10 cellular contexts compared by ENCODE assay signal in the genomic region with DNA sequence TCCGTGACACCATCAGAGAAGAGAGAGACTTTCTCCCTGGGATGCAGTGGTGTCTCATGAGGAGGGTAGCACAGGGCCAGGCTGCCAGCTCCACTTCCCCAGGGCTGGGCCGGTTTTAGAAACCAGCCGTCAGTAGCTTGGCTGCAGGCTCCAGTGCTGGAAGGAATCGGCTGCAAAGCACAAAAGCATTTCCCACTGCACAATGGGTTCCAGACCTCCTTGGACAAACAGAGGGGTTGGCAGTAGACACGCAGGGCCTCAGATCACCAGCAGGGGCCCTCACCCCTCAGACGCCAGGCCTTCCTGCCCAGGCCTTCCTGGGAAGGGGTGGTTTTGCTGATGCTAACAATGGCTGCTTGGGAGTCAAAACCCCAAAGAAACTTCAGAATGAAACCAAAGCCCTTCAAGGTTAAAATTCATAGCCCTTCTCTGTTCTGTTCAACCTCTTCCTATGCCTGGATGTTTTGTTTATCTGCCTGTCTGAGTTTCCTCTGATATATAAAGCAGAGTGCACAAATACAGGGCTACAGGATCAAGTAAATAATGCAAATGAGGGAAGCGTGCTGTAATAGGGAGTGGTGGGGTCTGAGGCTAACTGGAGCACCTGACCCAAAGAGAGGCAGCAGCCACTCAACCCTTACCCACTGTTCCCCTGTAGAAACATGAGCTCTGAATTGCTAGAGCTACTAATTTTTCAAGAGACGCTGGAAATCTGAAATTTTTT. TPM values are rescaled to one million over a fixed set of nuclear protein-coding genes. Genes with fewer than 3 reads are reported as not detected.
DNase-seq lines count a peak whose midpoint lies in the region; ATAC-seq and TF ChIP-seq lines count a peak whose summit lies in the region.
"Had no signal": no experiment of that assay in that cellular context is flagged by ENCODE, and none has a peak within 500 bp of the region (broad histone marks: within the 10 kb centered on the region; RNA-seq: fewer than 3 reads in every experiment).

No MANE protein-coding gene starts in this region.

- WGBS in mammary epithelial cell (ENCODE audit: low coverage, missing lambda C conversion rate), result 92% methylated on average over 7 of the region's 8 CpGs
- WGBS in right lobe of liver (ENCODE audit: insufficient coverage, low coverage, low lambda C conversion rate, missing lambda C conversion rate), result 94% methylated on average over 2 of the region's 8 CpGs

- peak; percentile 14 for DNase-seq in NCI-H748 (lab: John Stamatoyannopoulos, UW; ENCODE audit: unreplicated experiment)
- no peak for DNase-seq in NCI-H748 treated with DMSO at 0.1 percent for 48 hours (lab: John Stamatoyannopoulos, UW)
- DNase-seq in Kasumi-1 (lab: John Stamatoyannopoulos, UW), result peak; percentile 2 to 8
- no peak for DNase-seq in mammary epithelial cell
- DNase-seq in right lobe of liver, result peak in 1 of 3 donors; percentile 24
- DNase-seq in effector CD4-positive, alpha-beta T cell, result no peak
- no peak for DNase-seq in NCI-H187 treated with DMSO at 0.1 percent for 48 hours (lab: John Stamatoyannopoulos, UW)

- BruUV-seq in mammary epithelial cell (replicated peaks; lab: Mats Ljungman, UMichigan), result no TSS peak

- H3K27ac ChIP-seq in mammary epithelial cell (ENCODE audit: insufficient read depth, low read depth, low read length) (no peak overlapping the region), right lobe of liver (no peak overlapping the region)

- dilution Hi-C loops in mammary epithelial cell (cut with HindIII; ENCODE audit: low sequenced_read_pairs), result no loop called here

- no peaks in the 10 kb centered on the region for H4K20me1 ChIP-seq in mammary epithelial cell (ENCODE audit: insufficient read depth, low read length)

- H3K4me3 ChIP-seq in mammary epithelial cell (replicated peaks in 1 of 3; ENCODE audit: insufficient read depth in 1 of 3, low read depth in 2 of 3, low read length in 3 of 3), result no peak overlapping the region
- H3K4me3 ChIP-seq in right lobe of liver, result no peak overlapping the region

- intact Hi-C loops in mammary epithelial cell (cut with micrococcal nuclease) (loop anchor here (2.0 kb wide), 1 partner anchor 60 kb away; no protein-coding TSS in a partner anchor), right lobe of liver (cut with DNase I) (loop anchor here in 1 of 2 donors (10.0 kb wide), 1 partner anchor 46 kb away; no protein-coding TSS in a partner anchor)

- H3K27me3 ChIP-seq in mammary epithelial cell (ENCODE audit: insufficient read depth, low read length) (no peaks in the 10 kb centered on the region), right lobe of liver (no peaks in the 10 kb centered on the region)

- CTCF ChIA-PET in mammary epithelial cell (lab: Charles Lee; ENCODE audit: low non-redundant PET), result no interaction called here

- in situ Hi-C loops in mammary epithelial cell (cut with MboI; ENCODE audit: low sequenced_read_pairs in 2 of 2), result no loop called here

- H3K4me1 ChIP-seq in mammary epithelial cell (ENCODE audit: insufficient read depth, low read length) (no peaks in the 10 kb centered on the region), right lobe of liver (no peaks in the 10 kb centered on the region)

- no peak for TF ChIP-seq POLR2A in right lobe of liver (IDR thresholded peaks at IDR 0.05)

- no peaks in the 10 kb centered on the region for H3K79me2 ChIP-seq in mammary epithelial cell (ENCODE audit: insufficient read depth, low read length)

- no peaks in the 10 kb centered on the region for H3K36me3 ChIP-seq in mammary epithelial cell (ENCODE audit: insufficient read depth, low read length)
- H3K36me3 ChIP-seq in right lobe of liver, result no peaks in the 10 kb centered on the region

- H3K9me3 ChIP-seq in mammary epithelial cell (replicated peaks; ENCODE audit: insufficient read depth, low read length), result no peaks in the 10 kb centered on the region
- H3K9me3 ChIP-seq in right lobe of liver, result no peaks in the 10 kb centered on the region

- ATAC-seq in right lobe of liver (peak; percentile 49 to 76 (median 62)), GM19324 (IDR thresholded peaks at IDR 0.05; ENCODE audit: low FRiP score, unreplicated experiment) (no peak)

- TF ChIP-seq CTCF in mammary epithelial cell (conservative IDR thresholded peaks at IDR 0.05 in 1 of 2, IDR thresholded peaks at IDR 0.05 in 1 of 2; ENCODE audit: extremely low read depth in 1 of 2, insufficient read depth in 1 of 2, low read depth in 1 of 2, low read length in 2 of 2) (peak; percentile 62 to 73), right lobe of liver (IDR thresholded peaks at IDR 0.05) (peak; percentile 25 to 40 (median 38))

- H3K4me2 ChIP-seq in mammary epithelial cell (ENCODE audit: insufficient read depth, low read depth, low read length), result no peak overlapping the region

- H2AFZ ChIP-seq in mammary epithelial cell (ENCODE audit: low read depth, low read length), result peak overlapping the region; percentile 61

- H3K9ac ChIP-seq in mammary epithelial cell (ENCODE audit: insufficient read depth, low read length), result no peak overlapping the region

RNA-seq across cellular contexts. Expression of gene TEKT5, which starts 26.2 kb away (rescaled TPM):
- total RNA-seq in mammary epithelial cell, result under 1 TPM in 1 of 2 donors, not detected in 1; 0.33 TPM
- not detected for polyA plus RNA-seq in mammary epithelial cell
- polyA minus RNA-seq in mammary epithelial cell, result not detected
- 1 to 10 TPM in 1 of 6 experiments, under 1 TPM in 3, not detected in 2; 0.20 to 1.3 (median 0.69) TPM for total RNA-seq in right lobe of liver
- total RNA-seq: CD4-positive, CD25-positive, alpha-beta regulatory T cell; mononuclear cell had no signal

Comparison
In these comparisons a context has a peak if more than half of its experiments do, and no peak if none do; other contexts are left out.
1. DNase-seq: peak in NCI-H748 (single experiment) and Kasumi-1 (2 of 2); none in NCI-H748 treated with DMSO at 0.1 percent for 48 hours (single experiment), mammary epithelial cell (single experiment), effector CD4-positive, alpha-beta T cell (single experiment) and NCI-H187 treated with DMSO at 0.1 percent for 48 hours (single experiment).